In genomic region chr20:35079472-35080347, GRCh38 we compare ENCODE assay signal across 26 cellular contexts. TPM values are rescaled to one million over a fixed set of nuclear protein-coding genes. Genes with fewer than 3 reads are reported as not detected.
DNase-seq lines count a peak whose midpoint lies in the region; ATAC-seq and TF ChIP-seq lines count a peak whose summit lies in the region.
"Had no signal": no experiment of that assay in that cellular context is flagged by ENCODE, and none has a peak within 500 bp of the region (broad histone marks: within the 10 kb centered on the region; RNA-seq: fewer than 3 reads in every experiment).

No MANE protein-coding gene starts in this region.

- H3K4me1 ChIP-seq in right cardiac atrium (ENCODE audit: control insufficient read depth, insufficient read depth, low read length) (peaks cover 7% of the 10 kb centered on the region), thoracic aorta (ENCODE audit: control insufficient read depth in 1 of 2, low read depth in 2 of 2) (peaks cover 19 to 40% of the 10 kb centered on the region in 2 donors)
- H3K4me1 ChIP-seq: uterus had no signal

- 86% methylated on average over 8 of the region's 8 CpGs for WGBS in right cardiac atrium

- H3K36me3 ChIP-seq in thoracic aorta, result peaks cover 19% of the 10 kb centered on the region
- H3K36me3 ChIP-seq: uterus had no signal

- H3K4me1 Mint-ChIP-seq in immature natural killer cell, result peaks cover 31 to 62% of the 10 kb centered on the region in 2 donors
- H3K4me1 Mint-ChIP-seq in osteocyte (ENCODE audit: unreplicated experiment), result peaks cover 4% of the 10 kb centered on the region
- H3K4me1 Mint-ChIP-seq: GM23338 had no signal

- H3K27ac Mint-ChIP-seq in immature natural killer cell, result peak overlapping the region; percentile 67 to 93 (median 81)
- no peak overlapping the region for H3K27ac Mint-ChIP-seq in osteocyte (ENCODE audit: unreplicated experiment)
- H3K27ac Mint-ChIP-seq: GM23338; stimulated activated naive CD8-positive, alpha-beta T cell treated with anti-CD3 and anti-CD28 coated beads, Interleukin-15, Interleukin-2, amounts not matched to agents 100 ng/mL and 50 ng/mL, for 24 hours had no signal

- peaks cover 15 to 28% (median 16%) of the 10 kb centered on the region in 3 donors for H3K36me3 Mint-ChIP-seq in immature natural killer cell
- peaks cover 37% of the 10 kb centered on the region for H3K36me3 Mint-ChIP-seq in osteocyte (ENCODE audit: unreplicated experiment)

- no peak for DNase-seq in activated CD4-positive, CD25-positive, alpha-beta regulatory T cell treated with anti-CD3 and anti-CD28 coated beads, Interleukin-2, amount 50 U/mL, for 72 hours
- DNase-seq in left ventricle myocardium superior (no peak), right cardiac atrium (no peak), immature natural killer cell (peak in 1 of 3 donors; percentile 36), thoracic aorta (ENCODE audit: low spot score) (no peak), osteocyte (ENCODE audit: extremely low spot score, unreplicated experiment) (no peak), COR-L47 (lab: John Stamatoyannopoulos, UW) (no peak)
- DNase-seq: 8988T; activated naive CD4-positive, alpha-beta T cell treated with anti-CD3 and anti-CD28 coated beads, Interleukin-2, amount 10 ng/mL, durations not matched to agents 7 days and 5 days; amniotic stem cell; effector CD4-positive, alpha-beta T cell; NCI-H146; NCI-H2107; NCI-H345; NCI-H69; PC-9; SK-N-SH; stimulated activated CD4-positive, alpha-beta T cell treated with anti-CD3 and anti-CD28 coated beads, Interleukin-2, amount 100 ng/mL, for 24 hours; uterus; WERI-Rb-1 had no signal

- no peaks in the 10 kb centered on the region for H3K9me3 ChIP-seq in right cardiac atrium (ENCODE audit: control insufficient read depth, low read length)
- H3K9me3 ChIP-seq in thoracic aorta, result no peaks in the 10 kb centered on the region
- H3K9me3 ChIP-seq: right atrium auricular region, SK-N-SH, uterus had no signal

- no peak for TF ChIP-seq CTCF in thoracic aorta (IDR thresholded peaks at IDR 0.05)
- no peak for TF ChIP-seq CTCF in osteocyte (IDR thresholded peaks at IDR 0.05)

- intact Hi-C loops in left ventricle myocardium superior (cut with micrococcal nuclease), result no loop called here
- intact Hi-C loops in right cardiac atrium (cut with DNase I), result no loop called here

- ATAC-seq in activated CD4-positive, CD25-positive, alpha-beta regulatory T cell treated with anti-CD3 and anti-CD28 coated beads, Interleukin-2, amount 50 U/mL, for 24 hours, result peak; percentile 53 to 55
- ATAC-seq in left ventricle myocardium superior, result peak; percentile 55
- no peak for ATAC-seq in right cardiac atrium
- no peak for ATAC-seq in thoracic aorta (ENCODE audit: insufficient number of reproducible peaks, low FRiP score, low read depth)
- ATAC-seq: GM23338 had no signal

- H3K9me3 Mint-ChIP-seq in immature natural killer cell (no peaks in the 10 kb centered on the region), osteocyte (ENCODE audit: unreplicated experiment) (no peaks in the 10 kb centered on the region)
- H3K9me3 Mint-ChIP-seq: stimulated activated naive CD8-positive, alpha-beta T cell treated with anti-CD3 and anti-CD28 coated beads, Interleukin-15, Interleukin-2, amounts not matched to agents 100 ng/mL and 50 ng/mL, for 24 hours had no signal

- H3K27me3 ChIP-seq in right cardiac atrium (ENCODE audit: control insufficient read depth, insufficient read depth), result no peaks in the 10 kb centered on the region
- no peaks in the 10 kb centered on the region for H3K27me3 ChIP-seq in thoracic aorta (replicated peaks; ENCODE audit: insufficient read depth)
- H3K27me3 ChIP-seq: hepatocyte, right atrium auricular region, uterus had no signal

- no peak overlapping the region for H3K4me3 ChIP-seq in right cardiac atrium (ENCODE audit: low read length)
- H3K4me3 ChIP-seq in thoracic aorta, result peak overlapping the region; percentile 19
- H3K4me3 ChIP-seq: GM23338, hepatocyte, PC-9, right atrium auricular region, uterus had no signal

- H3K27me3 Mint-ChIP-seq in immature natural killer cell (ENCODE audit: low read depth in 3 of 3) (peaks cover 0 to 3% (median 1%) of the 10 kb centered on the region in 3 donors), osteocyte (ENCODE audit: unreplicated experiment) (no peaks in the 10 kb centered on the region)
- H3K27me3 Mint-ChIP-seq: activated naive CD4-positive, alpha-beta T cell treated with anti-CD3 and anti-CD28 coated beads, Interleukin-2, amount 10 ng/mL, durations not matched to agents 7 days and 5 days; stimulated activated naive CD8-positive, alpha-beta T cell treated with anti-CD3 and anti-CD28 coated beads, Interleukin-15, Interleukin-2, amounts not matched to agents 100 ng/mL and 50 ng/mL, for 24 hours had no signal

- peak overlapping the region in 4 of 5 donors; percentile 31 to 75 (median 68) for H3K4me3 Mint-ChIP-seq in immature natural killer cell
- no peak overlapping the region for H3K4me3 Mint-ChIP-seq in osteocyte (ENCODE audit: unreplicated experiment)
- H3K4me3 Mint-ChIP-seq: activated naive CD4-positive, alpha-beta T cell treated with anti-CD3 and anti-CD28 coated beads, Interleukin-2, amount 10 ng/mL, durations not matched to agents 7 days and 5 days; GM23338; stimulated activated naive CD8-positive, alpha-beta T cell treated with anti-CD3 and anti-CD28 coated beads, Interleukin-15, Interleukin-2, amounts not matched to agents 100 ng/mL and 50 ng/mL, for 24 hours had no signal

- no peak overlapping the region for H3K27ac ChIP-seq in right cardiac atrium (ENCODE audit: low read length)
- no peak overlapping the region for H3K27ac ChIP-seq in thoracic aorta
- H3K27ac ChIP-seq: C4-2B, hepatocyte, PC-9, right atrium auricular region, uterus, WERI-Rb-1 had no signal

RNA-seq across cellular contexts. Expression of gene TRPC4AP, which starts 12.9 kb away (rescaled TPM):
- 33.7 TPM for total RNA-seq in left ventricle myocardium superior
- total RNA-seq in right cardiac atrium, result 10 to 100 TPM; 34.3 to 44.6 (median 36.6) TPM
- 29.1 TPM for polyA plus RNA-seq in right cardiac atrium
- 10 to 100 TPM; 58.0 to 89.0 (median 72.5) TPM for polyA plus RNA-seq in immature natural killer cell
- total RNA-seq in thoracic aorta, result 10 to 100 TPM; 65.8 to 73.6 TPM
- total RNA-seq in osteocyte, result 83.0 TPM in 2 replicates

Comparison
In these comparisons a context has a peak if more than half of its experiments do, and no peak if none do; other contexts are left out.
1. ATAC-seq: peak in activated CD4-positive, CD25-positive, alpha-beta regulatory T cell treated with anti-CD3 and anti-CD28 coated beads, Interleukin-2, amount 50 U/mL, for 24 hours (2 of 2) and left ventricle myocardium superior (single experiment); none in right cardiac atrium (0 of 2) and thoracic aorta (single experiment).